9 cellular contexts compared by ENCODE assay signal in genomic region chr1:234675561-234675960, GRCh38.
DNase-seq lines count a peak whose midpoint lies in the region; ATAC-seq and TF ChIP-seq lines count a peak whose summit lies in the region.
"Had no signal": no experiment of that assay in that cellular context is flagged by ENCODE, and none has a peak within 500 bp of the region (broad histone marks: within the 10 kb centered on the region; RNA-seq: fewer than 3 reads in every experiment).

No MANE protein-coding gene starts in this region.

- no peak for TF ChIP-seq CTCF in Loucy (conservative IDR thresholded peaks at IDR 0.05; ENCODE audit: low read length)
- TF ChIP-seq CTCF in dorsolateral prefrontal cortex (IDR thresholded peaks at IDR 0.05 in 54 of 56, conservative IDR thresholded peaks at IDR 0.05 in 2 of 56; ENCODE audit: low read depth in 1 of 56, partially characterized antibody in 56 of 56), result no peak

- H3K4me2 ChIP-seq in Loucy (ENCODE audit: low read depth, low read length, poor library complexity, severe bottlenecking), result peak overlapping the region; percentile 49

- peaks cover 4% of the 10 kb centered on the region for H3K4me1 ChIP-seq in Loucy (ENCODE audit: insufficient read depth, low read length, poor library complexity, severe bottlenecking)
- H3K4me1 ChIP-seq in neuron (ENCODE audit: insufficient read depth, low read length), result peaks cover 10% of the 10 kb centered on the region

- DNase-seq in D341Med (ENCODE audit: low spot score) (peak; percentile 76), dorsolateral prefrontal cortex (no peak), NCI-H1105 treated with DMSO at 0.1 percent for 48 hours (lab: John Stamatoyannopoulos, UW) (no peak), COR-L47 (lab: John Stamatoyannopoulos, UW) (no peak)
- DNase-seq: GOT3 had no signal

- H3K27ac ChIP-seq in dorsolateral prefrontal cortex, result peak overlapping the region; percentile 35 to 96 (median 87)

- H3F3A ChIP-seq in Loucy (ENCODE audit: low read depth), result no peaks in the 10 kb centered on the region

- intact Hi-C loops in dorsolateral prefrontal cortex (cut with DNase I), result loop anchor here in 1 of 2 donors (5.0 kb wide), 2 partner anchors 47 to 63 kb away; partner anchors contain the start of gene IRF2BP2

- no peak overlapping the region for H3K9ac ChIP-seq in Loucy (ENCODE audit: low read depth, low read length, poor library complexity, severe bottlenecking)

- no peaks in the 10 kb centered on the region for H4K20me1 ChIP-seq in Loucy (ENCODE audit: insufficient read depth, low read length, poor library complexity, severe bottlenecking)

- H3K4me3 ChIP-seq in Loucy (ENCODE audit: low read length, poor library complexity, severe bottlenecking), result no peak overlapping the region
- H3K4me3 ChIP-seq in dorsolateral prefrontal cortex, result peak overlapping the region; percentile 17 to 74 (median 56)
- no peak overlapping the region for H3K4me3 ChIP-seq in neuron (ENCODE audit: low read length)

- ATAC-seq in GM18517 (IDR thresholded peaks at IDR 0.05; ENCODE audit: unreplicated experiment) (no peak), GM18870 (IDR thresholded peaks at IDR 0.05; ENCODE audit: unreplicated experiment) (no peak)

- H3K27me3 ChIP-seq in Loucy (ENCODE audit: insufficient read depth, low read length, poor library complexity, severe bottlenecking), result no peaks in the 10 kb centered on the region
- H3K27me3 ChIP-seq in dorsolateral prefrontal cortex, result no peaks in the 10 kb centered on the region
- H3K27me3 ChIP-seq in neuron (ENCODE audit: insufficient read depth, low read length), result no peaks in the 10 kb centered on the region

- no peaks in the 10 kb centered on the region for H3K79me2 ChIP-seq in Loucy (ENCODE audit: insufficient read depth, low read length)

- no peaks in the 10 kb centered on the region for H3K9me2 ChIP-seq in Loucy (replicated peaks; ENCODE audit: low read depth, low read length)

- H3K9me3 ChIP-seq in Loucy (ENCODE audit: insufficient read depth, low read depth, low read length) (no peaks in the 10 kb centered on the region), neuron (ENCODE audit: low read length) (no peaks in the 10 kb centered on the region)

- no peaks in the 10 kb centered on the region for H3K36me3 ChIP-seq in Loucy (ENCODE audit: insufficient read depth, low read length)
- H3K36me3 ChIP-seq in neuron (ENCODE audit: insufficient read depth, low read length), result no peaks in the 10 kb centered on the region

- H2AFZ ChIP-seq in Loucy (ENCODE audit: low read length) (peak overlapping the region; percentile 82), neuron (ENCODE audit: low read depth, low read length) (peak overlapping the region; percentile 79)

Comparison
In these comparisons a context has a peak if more than half of its experiments do, and no peak if none do; other contexts are left out.
1. H3K4me3 ChIP-seq: peak in dorsolateral prefrontal cortex (59 of 59); none in Loucy (single experiment) and neuron (single experiment).